ENCODE assay signal across 8 cellular contexts in the genomic region with DNA sequence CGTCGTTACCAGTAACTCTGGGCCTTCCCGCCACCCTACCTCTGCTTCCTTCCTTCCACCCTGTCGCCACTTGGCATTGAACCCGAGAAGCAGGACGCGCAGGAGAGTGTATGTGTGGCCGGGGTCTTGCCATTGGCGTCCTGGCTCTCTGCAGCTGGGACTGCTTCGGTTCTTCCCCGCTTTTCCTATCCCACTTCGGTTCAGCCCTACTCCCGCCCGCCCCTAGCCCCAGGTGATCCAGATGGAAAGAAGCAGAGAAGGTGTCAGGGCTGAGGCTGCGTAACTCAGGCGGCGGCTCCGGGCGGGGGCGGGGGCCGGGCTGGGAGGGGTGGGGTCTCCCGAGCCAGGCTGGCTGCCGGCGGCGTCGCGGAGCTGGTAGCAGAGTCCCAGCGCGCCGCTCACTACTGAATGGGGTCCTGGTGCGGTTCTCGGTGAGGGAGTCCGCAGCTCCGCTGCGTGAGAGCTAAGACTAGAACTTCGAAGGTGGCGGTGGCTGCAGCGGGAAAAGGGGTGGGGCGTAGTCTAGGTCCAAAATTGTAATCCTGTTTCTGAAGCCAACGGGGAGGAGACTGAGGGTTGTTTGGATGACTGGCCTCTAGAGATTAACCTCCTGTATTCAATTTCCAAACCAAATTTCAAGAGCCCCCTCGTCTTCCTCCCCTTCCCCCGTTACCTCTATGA. TPM values are rescaled to one million over a fixed set of nuclear protein-coding genes. Genes with fewer than 3 reads are reported as not detected.
DNase-seq lines count a peak whose midpoint lies in the region; ATAC-seq, FAIRE-seq and TF ChIP-seq lines count a peak whose summit lies in the region.

No MANE protein-coding gene starts in this region.

- H3K27ac ChIP-seq in pancreas = peak overlapping the region in 1 of 4 donors; percentile 4

- no peaks in the 10 kb centered on the region for H3K9me3 Mint-ChIP-seq in activated CD4-positive, alpha-beta T cell treated with anti-CD3 and anti-CD28 coated beads for 36 hours (ENCODE audit: low read depth)
- H3K9me3 Mint-ChIP-seq in activated T-cell treated with anti-CD3 and anti-CD28 coated beads, Interleukin-2, amount 50 U/mL, for 72 hours = no peaks in the 10 kb centered on the region

- H3K4me3 Mint-ChIP-seq in activated CD4-positive, alpha-beta T cell treated with anti-CD3 and anti-CD28 coated beads for 36 hours = no peak overlapping the region
- H3K4me3 Mint-ChIP-seq in activated T-cell treated with anti-CD3 and anti-CD28 coated beads, Interleukin-2, amount 50 U/mL, for 72 hours = peak overlapping the region; percentile 14 to 82

- FAIRE-seq in pancreas (lab: Jason Lieb, UNC) = no peak
- no peak for FAIRE-seq in GM12892 (lab: Jason Lieb, UNC)

- no peak for TF ChIP-seq CTCF in pancreas (IDR thresholded peaks at IDR 0.05)

- H3K4me1 Mint-ChIP-seq in activated CD4-positive, alpha-beta T cell treated with anti-CD3 and anti-CD28 coated beads for 36 hours = peaks cover 3% of the 10 kb centered on the region
- peaks cover 17% of the 10 kb centered on the region for H3K4me1 Mint-ChIP-seq in activated T-cell treated with anti-CD3 and anti-CD28 coated beads, Interleukin-2, amount 50 U/mL, for 72 hours (ENCODE audit: low read depth)

- H3K9me3 ChIP-seq in pancreas = no peaks in the 10 kb centered on the region

- 1% methylated on average over 41 to 42 of the region's 42 CpGs for WGBS in pancreas, 2 donors

- peaks cover 0 to 4% (median 1%) of the 10 kb centered on the region in 4 donors for H3K27me3 ChIP-seq in pancreas

- peak; percentile 6 for DNase-seq in activated CD4-positive, alpha-beta T cell treated with anti-CD3 and anti-CD28 coated beads for 36 hours
- DNase-seq in activated CD4-positive, alpha-beta T cell treated with anti-CD3 and anti-CD28 coated beads for 4 hours = no peak
- peak in 1 of 2 donors; percentile 1 for DNase-seq in activated T-cell treated with anti-CD3 and anti-CD28 coated beads, Interleukin-2, amount 50 U/mL, for 72 hours
- peak; percentile 71 for DNase-seq in Right ventricle myocardium inferior (ENCODE audit: missing footprints)
- DNase-seq in pancreas = peak in 4 of 6 donors; percentile 15 to 65 (median 39)
- DNase-seq in GM12892 (ENCODE audit: insufficient read length) = no peak
- DNase-seq in SKM-1 treated with dmso at 0.1 percent for 144 hours (lab: John Stamatoyannopoulos, UW; ENCODE audit: unreplicated experiment) = no peak

- peaks cover 0 to 8% (median 3%) of the 10 kb centered on the region in 3 donors for H3K4me1 ChIP-seq in pancreas

- peaks cover 39% of the 10 kb centered on the region for H3K27me3 Mint-ChIP-seq in activated CD4-positive, alpha-beta T cell treated with anti-CD3 and anti-CD28 coated beads for 36 hours
- H3K27me3 Mint-ChIP-seq in activated T-cell treated with anti-CD3 and anti-CD28 coated beads, Interleukin-2, amount 50 U/mL, for 72 hours (ENCODE audit: low read depth) = peaks cover 36% of the 10 kb centered on the region

- TF ChIP-seq POLR2A in GM12892 (IDR thresholded peaks at IDR 0.05; ENCODE audit: low read depth, low read length) = no peak

- ATAC-seq in activated CD4-positive, alpha-beta T cell treated with anti-CD3 and anti-CD28 coated beads for 36 hours = no peak
- ATAC-seq in activated T-cell treated with anti-CD3 and anti-CD28 coated beads, Interleukin-2, amount 50 U/mL, for 72 hours (replicated peaks in 1 of 2) = peak; percentile 30 to 50
- peak; percentile 70 for ATAC-seq in Right ventricle myocardium inferior
- peak; percentile 44 to 55 (median 50) for ATAC-seq in pancreas
- ATAC-seq in HG02870 (IDR thresholded peaks at IDR 0.05; ENCODE audit: unreplicated experiment) = no peak

- no peak overlapping the region for H3K27ac Mint-ChIP-seq in activated CD4-positive, alpha-beta T cell treated with anti-CD3 and anti-CD28 coated beads for 36 hours
- no peak overlapping the region for H3K27ac Mint-ChIP-seq in activated T-cell treated with anti-CD3 and anti-CD28 coated beads, Interleukin-2, amount 50 U/mL, for 72 hours

- H3K4me3 ChIP-seq in pancreas = peak overlapping the region; percentile 7 to 49 (median 24)

- H3K36me3 ChIP-seq in pancreas = no peaks in the 10 kb centered on the region

- intact Hi-C loops in activated CD4-positive, alpha-beta T cell treated with anti-CD3 and anti-CD28 coated beads for 36 hours (cut with DNase I, micrococcal nuclease) = loop anchor here in 1 of 2 experiments (10.0 kb wide), 1 partner anchor 1481 kb away; a partner anchor contains a TSS
- intact Hi-C loops in Right ventricle myocardium inferior (cut with DNase I) (loop anchor here (5.0 kb wide), 1 partner anchor 342 kb away; no protein-coding TSS in a partner anchor), pancreas (cut with DNase I) (no loop called here)

- POLR2A ChIA-PET in activated CD4-positive, alpha-beta T cell treated with anti-CD3 and anti-CD28 coated beads for 36 hours (lab: Charles Lee) = no interaction called here

- CTCF ChIA-PET in activated CD4-positive, alpha-beta T cell treated with anti-CD3 and anti-CD28 coated beads for 36 hours (lab: Charles Lee) = no interaction called here

- no peaks in the 10 kb centered on the region for H3K36me3 Mint-ChIP-seq in activated CD4-positive, alpha-beta T cell treated with anti-CD3 and anti-CD28 coated beads for 36 hours (ENCODE audit: low read depth)
- H3K36me3 Mint-ChIP-seq in activated T-cell treated with anti-CD3 and anti-CD28 coated beads, Interleukin-2, amount 50 U/mL, for 72 hours (ENCODE audit: insufficient read depth in 2 of 2) = no peaks in the 10 kb centered on the region

RNA-seq across cellular contexts. Expression of a gene that starts 1.3 kb away (rescaled TPM):
- not detected for total RNA-seq in activated CD4-positive, alpha-beta T cell treated with anti-CD3 and anti-CD28 coated beads for 36 hours
- not detected for total RNA-seq in activated T-cell treated with anti-CD3 and anti-CD28 coated beads, Interleukin-2, amount 50 U/mL, for 72 hours
- total RNA-seq in Right ventricle myocardium inferior (12.7 TPM), pancreas (1 to 10 TPM in 1 of 6 donors, under 1 TPM in 5; 0.19 to 2.5 (median 0.54) TPM)
- under 1 TPM; 0.61 to 0.75 TPM for polyA plus RNA-seq in pancreas
- polyA plus RNA-seq in GM12892 (2012; ENCODE audit: missing spikeins) = not detected

Comparison
In these comparisons a context has a peak if more than half of its experiments do, and no peak if none do; other contexts are left out.
1. DNase-seq: peak in activated CD4-positive, alpha-beta T cell treated with anti-CD3 and anti-CD28 coated beads for 36 hours (single experiment), Right ventricle myocardium inferior (single experiment) and pancreas (4 of 6); none in activated CD4-positive, alpha-beta T cell treated with anti-CD3 and anti-CD28 coated beads for 4 hours (0 of 2), GM12892 (single experiment) and SKM-1 treated with dmso at 0.1 percent for 144 hours (single experiment).
2. ATAC-seq: peak in activated T-cell treated with anti-CD3 and anti-CD28 coated beads, Interleukin-2, amount 50 U/mL, for 72 hours (2 of 2), Right ventricle myocardium inferior (single experiment) and pancreas (4 of 4); none in activated CD4-positive, alpha-beta T cell treated with anti-CD3 and anti-CD28 coated beads for 36 hours (single experiment) and HG02870 (single experiment).